In genomic region chr3:72860846-72861245, GRCh38 we compare ENCODE assay signal across 25 cellular contexts.
"Had no signal": no experiment of that assay in that cellular context is flagged by ENCODE, and none has a peak within 500 bp of the region (broad histone marks: within the 10 kb centered on the region; RNA-seq: fewer than 3 reads in every experiment).

No MANE protein-coding gene starts in this region.

- H3K27ac ChIP-seq: colonic mucosa, coronary artery, dorsolateral prefrontal cortex, epithelial cell of prostate, esophagus muscularis mucosa, esophagus squamous epithelium, foreskin keratinocyte, gastrocnemius medialis, gastroesophageal sphincter, heart left ventricle, heart right ventricle, hepatocyte had no signal

- DNase-seq: colonic mucosa; cortex of kidney; dermis blood vessel endothelial cell; dorsolateral prefrontal cortex; effector CD4-positive, alpha-beta T cell; effector CD8-positive, alpha-beta T cell; effector memory CD4-positive, alpha-beta T cell; effector memory CD8-positive, alpha-beta T cell; endodermal cell; erythroblast; esophagus squamous epithelium; foreskin fibroblast; foreskin keratinocyte; gastrocnemius medialis; glutamatergic neuron; head of caudate nucleus; heart left ventricle; heart right ventricle had no signal

- H3K27me3 ChIP-seq: colonic mucosa, esophagus muscularis mucosa, gastrocnemius medialis, heart left ventricle, heart right ventricle, hepatocyte had no signal

- H3K4me1 Mint-ChIP-seq: endodermal cell had no signal

- H3K4me3 ChIP-seq: colonic mucosa, coronary artery, dorsolateral prefrontal cortex, esophagus muscularis mucosa, esophagus squamous epithelium, gastrocnemius medialis, gastroesophageal sphincter, heart left ventricle, heart right ventricle, hepatocyte had no signal

- H3K27me3 Mint-ChIP-seq: dendritic cell treated with granulocyte-macrophage colony-stimulating factor and Interleukin-4, amounts not matched to agents 40 ng/mL and 50 ng/mL, for 4 days had no signal

- ATAC-seq: effector memory CD8-positive, alpha-beta T cell; esophagus mucosa; foreskin keratinocyte; gastrocnemius medialis; gastroesophageal sphincter; heart left ventricle; heart right ventricle had no signal

- H3K9me3 ChIP-seq: colonic mucosa, esophagus muscularis mucosa, esophagus squamous epithelium, gastrocnemius medialis, gastroesophageal sphincter, heart left ventricle, heart right ventricle had no signal

- H3K4me1 ChIP-seq: colonic mucosa, esophagus muscularis mucosa, esophagus squamous epithelium, foreskin keratinocyte, gastrocnemius medialis, gastroesophageal sphincter, heart left ventricle, heart right ventricle had no signal

- H3K27ac Mint-ChIP-seq: dendritic cell treated with granulocyte-macrophage colony-stimulating factor and Interleukin-4, amounts not matched to agents 40 ng/mL and 50 ng/mL, for 4 days; effector memory CD8-positive, alpha-beta T cell; endodermal cell had no signal

- H3K36me3 ChIP-seq: colonic mucosa, esophagus muscularis mucosa, esophagus squamous epithelium, gastrocnemius medialis, gastroesophageal sphincter, heart left ventricle, heart right ventricle had no signal

- H3K9me3 Mint-ChIP-seq: dendritic cell treated with granulocyte-macrophage colony-stimulating factor and Interleukin-4, amounts not matched to agents 40 ng/mL and 50 ng/mL, for 4 days; effector memory CD8-positive, alpha-beta T cell; endodermal cell had no signal

- H3K4me3 Mint-ChIP-seq: dendritic cell treated with granulocyte-macrophage colony-stimulating factor and Interleukin-4, amounts not matched to agents 40 ng/mL and 50 ng/mL, for 4 days; effector memory CD8-positive, alpha-beta T cell; endodermal cell had no signal
